ENCODE assay signal across 8 cellular contexts in genomic region chr12:88141774-88142609, GRCh38. TPM values are rescaled to one million over a fixed set of nuclear protein-coding genes. Genes with fewer than 3 reads are reported as not detected.
DNase-seq lines count a peak whose midpoint lies in the region; ATAC-seq and TF ChIP-seq lines count a peak whose summit lies in the region.

Gene CEP290, minus strand, starts transcription at chr12:88142088. Its CDS starts 781 bp downstream, at chr12:88141307.
Gene TMTC3, plus strand, starts transcription at chr12:88142307. Its CDS starts 6,009 bp downstream, at chr12:88148316.

- DNase-seq in GM06990 (ENCODE audit: extremely low read depth, insufficient read length) (peak; percentile 93), NB4 (ENCODE audit: low read depth) (peak; percentile 100), SK-N-DZ (ENCODE audit: low spot score) (peak; percentile 99), germinal center (ENCODE audit: low spot score) (peak; percentile 88)
- peak; percentile 91 for DNase-seq in activated naive CD4-positive, alpha-beta T cell treated with anti-CD3 and anti-CD28 coated beads, Interleukin-2, amount 50 U/mL, for 16 hours

- peak within 1 kb of the TSS; percentile 64 for H3K27ac ChIP-seq in neutrophil

- peak; percentile 64 for TF ChIP-seq POLR2A in NB4 (IDR thresholded peaks at IDR 0.05; ENCODE audit: extremely low read depth, insufficient read length)

- peak; percentile 96 for ATAC-seq in HG02571 (IDR thresholded peaks at IDR 0.05; ENCODE audit: unreplicated experiment)

- H3K4me3 ChIP-seq in GM06990 (replicated peaks; ENCODE audit: low read depth, low read length) (peak within 1 kb of the TSS; percentile 77), NB4 (ENCODE audit: low read depth, low read length) (peak within 1 kb of the TSS; percentile 94), neutrophil (ENCODE audit: low read depth in 1 of 2, low read length in 1 of 2) (peak within 1 kb of the TSS; percentile 63 to 83)

- peaks cover 12 to 17% of the 10 kb centered on the region in 2 experiments for H3K4me1 ChIP-seq in neutrophil (ENCODE audit: control insufficient read depth in 1 of 2, insufficient read depth in 1 of 2, low read depth in 1 of 2, low read length in 1 of 2)

- H3K36me3 ChIP-seq in GM06990 (ENCODE audit: control insufficient read depth, insufficient read depth, low read length) (peaks cover under 1% of the 10 kb centered on the region), neutrophil (no peaks in the 10 kb centered on the region)

- no peaks in the 10 kb centered on the region for H3K9me3 ChIP-seq in neutrophil

- H3K27me3 ChIP-seq in GM06990 (replicated peaks; ENCODE audit: control insufficient read depth, insufficient read depth, low read length) (no peaks in the 10 kb centered on the region), neutrophil (no peaks in the 10 kb centered on the region)

- no peak for TF ChIP-seq CTCF in GM06990 (IDR thresholded peaks at IDR 0.05; ENCODE audit: insufficient read depth, low read length, poor library complexity, severe bottlenecking)
- TF ChIP-seq CTCF in NB4 (IDR thresholded peaks at IDR 0.05; ENCODE audit: low read depth, low read length), result no peak
- no peak for TF ChIP-seq CTCF in neutrophil (IDR thresholded peaks at IDR 0.05)
- TF ChIP-seq CTCF in subcutaneous adipose tissue (IDR thresholded peaks at IDR 0.05; ENCODE audit: low read depth), result no peak

RNA-seq across cellular contexts. Expression of gene CEP290, which starts in this region (rescaled TPM):
- 12.6 and 13.2 TPM in 2 replicates for polyA plus RNA-seq in SK-N-DZ (2014; cell fraction: cytosol; rRNA removed)
- polyA plus RNA-seq in SK-N-DZ (2014; cell fraction: nucleus; rRNA removed), result 35.8 and 40.9 TPM in 2 replicates
- total RNA-seq in subcutaneous adipose tissue, result 10 to 100 TPM; 11.7 to 24.0 (median 16.3) TPM

RNA-seq across cellular contexts. Expression of gene TMTC3, which starts in this region (rescaled TPM):
- polyA plus RNA-seq in SK-N-DZ (2014; cell fraction: cytosol; rRNA removed), result 7.5 and 7.9 TPM in 2 replicates
- polyA plus RNA-seq in SK-N-DZ (2014; cell fraction: nucleus; rRNA removed), result 6.7 and 7.6 TPM in 2 replicates
- 10 to 100 TPM in 3 of 4 donors, 1 to 10 TPM in 1; 9.4 to 20.9 (median 11.9) TPM for total RNA-seq in subcutaneous adipose tissue

Comparison
In these comparisons a context has a peak if more than half of its experiments do, and no peak if none do; other contexts are left out.
1. Peak in every context shown above with its lines: DNase-seq, ATAC-seq, H3K4me3 ChIP-seq and H3K27ac ChIP-seq.